ENCODE assay signal across 34 cellular contexts in genomic region chrX:15254852-15255251, GRCh38. TPM values are rescaled to one million over a fixed set of nuclear protein-coding genes. Genes with fewer than 3 reads are reported as not detected.
"Had no signal": no experiment of that assay in that cellular context is flagged by ENCODE, and none has a peak within 500 bp of the region (broad histone marks: within the 10 kb centered on the region; RNA-seq: fewer than 3 reads in every experiment).

No MANE protein-coding gene starts in this region.

- H3K4me3 Mint-ChIP-seq: activated B cell treated with CpG ODN at 0.5 μM for 24 hours; activated CD4-positive, alpha-beta memory T cell treated with anti-CD3 and anti-CD28 coated beads, Interleukin-2, amount 10 ng/mL, durations not matched to agents 7 days and 5 days; activated CD4-positive, alpha-beta T cell treated with anti-CD3 and anti-CD28 coated beads for 36 hours; activated CD4-positive, alpha-beta T cell treated with anti-CD3 and anti-CD28 coated beads, Interleukin-2, amount 10 ng/mL, durations not matched to agents 7 days and 5 days; activated naive CD4-positive, alpha-beta T cell treated with anti-CD3 and anti-CD28 coated beads, Interleukin-2, amount 10 ng/mL, durations not matched to agents 7 days and 5 days; activated naive CD8-positive, alpha-beta T cell treated with anti-CD3 and anti-CD28 coated beads, Interleukin-2, amount 10 ng/mL, durations not matched to agents 7 days and 5 days; activated T-cell treated with anti-CD3 and anti-CD28 coated beads, Interleukin-2, amount 50 U/mL, for 24 hours; activated T-cell treated with anti-CD3 and anti-CD28 coated beads, Interleukin-2, amount 50 U/mL, for 72 hours; brain; T-helper 17 cell; T-helper 2 cell treated with Interferon-gamma antibody and Interleukin-4, amounts not matched to agents 5 μg/mL and 100 μg/mL, for 36 hours had no signal

- DNase-seq: activated B cell treated with CpG ODN at 0.5 μM for 24 hours; activated CD4-positive, alpha-beta memory T cell treated with anti-CD3 and anti-CD28 coated beads, Interleukin-2, amount 10 ng/mL, durations not matched to agents 7 days and 5 days; activated CD4-positive, alpha-beta T cell treated with anti-CD3 and anti-CD28 coated beads for 36 hours; activated CD4-positive, alpha-beta T cell treated with anti-CD3 and anti-CD28 coated beads, Interleukin-2, amount 10 ng/mL, durations not matched to agents 7 days and 5 days; activated CD4-positive, alpha-beta T cell treated with anti-CD3 and anti-CD28 coated beads, Interleukin-2, amount 50 U/mL, for 4 hours; activated CD8-positive, alpha-beta memory T cell treated with anti-CD3 and anti-CD28 coated beads, Interleukin-2, amount 50 U/mL, for 48 hours; activated gamma-delta T cell; activated naive CD4-positive, alpha-beta T cell; activated naive CD4-positive, alpha-beta T cell treated with anti-CD3 and anti-CD28 coated beads, Interleukin-2, amount 10 ng/mL, durations not matched to agents 7 days and 5 days; activated naive CD8-positive, alpha-beta T cell treated with anti-CD3 and anti-CD28 coated beads, Interleukin-2, amount 10 ng/mL, durations not matched to agents 7 days and 5 days; activated T-cell treated with anti-CD3 and anti-CD28 coated beads for 4 hours; activated T-cell treated with anti-CD3 and anti-CD28 coated beads, Interleukin-2, amount 50 U/mL, for 24 hours; activated T-cell treated with anti-CD3 and anti-CD28 coated beads, Interleukin-2, amount 50 U/mL, for 72 hours; central memory CD4-positive, alpha-beta T cell; cerebellar nuclear complex; colonic mucosa; effector CD8-positive, alpha-beta T cell; esophagus squamous epithelium; foreskin melanocyte; heart right ventricle; T-helper 17 cell; T1000; WERI-Rb-1 had no signal

- H3K27me3 ChIP-seq: ascending aorta, cardiac muscle cell, colonic mucosa, esophagus squamous epithelium, gastroesophageal sphincter had no signal

- H3K36me3 ChIP-seq: ascending aorta, breast epithelium, cardiac muscle cell, colonic mucosa, esophagus squamous epithelium, gastroesophageal sphincter, heart right ventricle, WERI-Rb-1 had no signal

- H3K4me3 ChIP-seq: ascending aorta, breast epithelium, cardiac muscle cell, colonic mucosa, esophagus squamous epithelium, gastroesophageal sphincter, heart right ventricle had no signal

- H3K27ac Mint-ChIP-seq: activated B cell treated with CpG ODN at 0.5 μM for 24 hours; activated CD4-positive, alpha-beta memory T cell treated with anti-CD3 and anti-CD28 coated beads, Interleukin-2, amount 10 ng/mL, durations not matched to agents 7 days and 5 days; activated CD4-positive, alpha-beta T cell treated with anti-CD3 and anti-CD28 coated beads for 36 hours; activated CD4-positive, alpha-beta T cell treated with anti-CD3 and anti-CD28 coated beads, Interleukin-2, amount 10 ng/mL, durations not matched to agents 7 days and 5 days; activated naive CD4-positive, alpha-beta T cell treated with anti-CD3 and anti-CD28 coated beads, Interleukin-2, amount 10 ng/mL, durations not matched to agents 7 days and 5 days; activated naive CD4-positive, alpha-beta T cell treated with anti-CD3 and anti-CD28 coated beads, Interleukin-2, amount 50 U/mL, for 72 hours; activated naive CD8-positive, alpha-beta T cell treated with anti-CD3 and anti-CD28 coated beads, Interleukin-2, amount 10 ng/mL, durations not matched to agents 7 days and 5 days; activated T-cell treated with anti-CD3 and anti-CD28 coated beads, Interleukin-2, amount 50 U/mL, for 24 hours; activated T-cell treated with anti-CD3 and anti-CD28 coated beads, Interleukin-2, amount 50 U/mL, for 72 hours; brain; T-helper 17 cell; T-helper 2 cell treated with Interferon-gamma antibody and Interleukin-4, amounts not matched to agents 5 μg/mL and 100 μg/mL, for 36 hours had no signal

- H3K36me3 Mint-ChIP-seq: activated naive CD4-positive, alpha-beta T cell treated with anti-CD3 and anti-CD28 coated beads, Interleukin-2, amount 10 ng/mL, durations not matched to agents 7 days and 5 days; activated naive CD4-positive, alpha-beta T cell treated with anti-CD3 and anti-CD28 coated beads, Interleukin-2, amount 50 U/mL, for 72 hours; activated naive CD8-positive, alpha-beta T cell treated with anti-CD3 and anti-CD28 coated beads, Interleukin-2, amount 10 ng/mL, durations not matched to agents 7 days and 5 days; brain had no signal

- ATAC-seq: activated CD4-positive, alpha-beta T cell treated with anti-CD3 and anti-CD28 coated beads for 36 hours; activated naive CD4-positive, alpha-beta T cell treated with anti-CD3 and anti-CD28 coated beads, Interleukin-2, amount 50 U/mL, for 72 hours; activated T-cell treated with anti-CD3 and anti-CD28 coated beads, Interleukin-2, amount 50 U/mL, for 72 hours; gastroesophageal sphincter; heart right ventricle; T-helper 17 cell had no signal

- H3K4me1 ChIP-seq: ascending aorta, breast epithelium, colonic mucosa, esophagus squamous epithelium, gastroesophageal sphincter, heart right ventricle had no signal

- FAIRE-seq: endometrium, endothelial cell of umbilical vein had no signal

- H3K27ac ChIP-seq: ascending aorta, breast epithelium, cardiac muscle cell, colonic mucosa, epithelial cell of prostate, esophagus squamous epithelium, gastroesophageal sphincter, heart right ventricle, WERI-Rb-1 had no signal

- H3K9me3 Mint-ChIP-seq: activated B cell treated with CpG ODN at 0.5 μM for 24 hours; activated CD4-positive, alpha-beta memory T cell treated with anti-CD3 and anti-CD28 coated beads, Interleukin-2, amount 10 ng/mL, durations not matched to agents 7 days and 5 days; activated CD4-positive, alpha-beta T cell treated with anti-CD3 and anti-CD28 coated beads, Interleukin-2, amount 10 ng/mL, durations not matched to agents 7 days and 5 days; activated naive CD4-positive, alpha-beta T cell treated with anti-CD3 and anti-CD28 coated beads, Interleukin-2, amount 10 ng/mL, durations not matched to agents 7 days and 5 days; activated naive CD4-positive, alpha-beta T cell treated with anti-CD3 and anti-CD28 coated beads, Interleukin-2, amount 50 U/mL, for 72 hours; activated naive CD8-positive, alpha-beta T cell treated with anti-CD3 and anti-CD28 coated beads, Interleukin-2, amount 10 ng/mL, durations not matched to agents 7 days and 5 days; activated T-cell treated with anti-CD3 and anti-CD28 coated beads, Interleukin-2, amount 50 U/mL, for 24 hours; activated T-cell treated with anti-CD3 and anti-CD28 coated beads, Interleukin-2, amount 50 U/mL, for 72 hours; brain; T-helper 2 cell treated with Interferon-gamma antibody and Interleukin-4, amounts not matched to agents 5 μg/mL and 100 μg/mL, for 36 hours had no signal

- H3K4me1 Mint-ChIP-seq: activated B cell treated with CpG ODN at 0.5 μM for 24 hours; activated CD4-positive, alpha-beta T cell treated with anti-CD3 and anti-CD28 coated beads for 36 hours; activated CD4-positive, alpha-beta T cell treated with anti-CD3 and anti-CD28 coated beads, Interleukin-2, amount 10 ng/mL, durations not matched to agents 7 days and 5 days; activated naive CD4-positive, alpha-beta T cell treated with anti-CD3 and anti-CD28 coated beads, Interleukin-2, amount 10 ng/mL, durations not matched to agents 7 days and 5 days; activated naive CD8-positive, alpha-beta T cell treated with anti-CD3 and anti-CD28 coated beads, Interleukin-2, amount 10 ng/mL, durations not matched to agents 7 days and 5 days; brain; T-helper 17 cell had no signal

- H3K9me3 ChIP-seq: ascending aorta, breast epithelium, colonic mucosa, esophagus squamous epithelium, gastroesophageal sphincter, heart right ventricle had no signal

RNA-seq across cellular contexts. Expression of gene ASB9, which starts 15.0 kb away (rescaled TPM):
- total RNA-seq: activated B cell treated with CpG ODN at 0.5 μM for 24 hours, T-helper 17 cell had no signal
- polyA plus RNA-seq: cardiac muscle cell, fibroblast of lung had no signal
